ENCODE assay signal across 7 cellular contexts in the genomic region with DNA sequence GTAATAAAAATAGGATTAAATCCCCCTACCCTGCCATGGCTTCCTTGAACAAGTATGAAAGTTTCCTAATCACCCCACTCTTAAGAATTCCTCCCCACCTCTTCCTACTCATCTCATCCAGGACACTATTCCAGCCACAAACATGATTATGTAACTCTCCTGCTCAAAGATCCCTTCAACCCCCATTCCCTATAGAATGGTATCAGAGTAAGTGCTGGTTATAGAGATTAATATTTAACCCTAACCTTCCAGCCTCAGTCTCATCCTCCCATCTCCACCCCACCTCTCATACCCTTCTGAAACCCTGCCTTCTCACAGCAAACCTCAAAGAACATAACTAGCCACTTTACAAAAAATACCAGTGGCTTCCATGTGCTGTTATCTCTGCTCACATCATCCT.
DNase-seq lines count a peak whose midpoint lies in the region; ATAC-seq and TF ChIP-seq lines count a peak whose summit lies in the region.

No MANE protein-coding gene starts in this region.

- H3K36me3 Mint-ChIP-seq in IgD-negative memory B cell: peaks cover 5% of the 10 kb centered on the region
- H3K36me3 Mint-ChIP-seq in activated CD8-positive, alpha-beta memory T cell treated with anti-CD3 and anti-CD28 coated beads, Interleukin-2, amount 10 ng/mL, durations not matched to agents 7 days and 5 days: peaks cover 13% of the 10 kb centered on the region

- TF ChIP-seq CTCF in transverse colon (IDR thresholded peaks at IDR 0.05): no peak

- H3K4me1 Mint-ChIP-seq in IgD-negative memory B cell: peaks cover 24 to 50% (median 35%) of the 10 kb centered on the region in 3 donors
- peaks cover 17% of the 10 kb centered on the region for H3K4me1 Mint-ChIP-seq in activated CD8-positive, alpha-beta memory T cell treated with anti-CD3 and anti-CD28 coated beads, Interleukin-2, amount 10 ng/mL, durations not matched to agents 7 days and 5 days

- no peaks in the 10 kb centered on the region for H3K36me3 ChIP-seq in transverse colon

- H3K27ac Mint-ChIP-seq in IgD-negative memory B cell: peak overlapping the region; percentile 3 to 10 (median 4)
- H3K27ac Mint-ChIP-seq in activated CD8-positive, alpha-beta memory T cell treated with anti-CD3 and anti-CD28 coated beads, Interleukin-2, amount 10 ng/mL, durations not matched to agents 7 days and 5 days: no peak overlapping the region

- intact Hi-C loops in transverse colon (cut with DNase I; ENCODE audit: low total_unique reads): loop anchor here (5.0 kb wide), 1 partner anchor 155 kb away; a partner anchor contains a TSS

- no peaks in the 10 kb centered on the region for H3K9me3 ChIP-seq in transverse colon

- no peak for TF ChIP-seq POLR2A in transverse colon (IDR thresholded peaks at IDR 0.05)

- no peak overlapping the region for H3K4me3 ChIP-seq in transverse colon

- no peak overlapping the region for H3K4me3 Mint-ChIP-seq in IgD-negative memory B cell
- H3K4me3 Mint-ChIP-seq in activated CD8-positive, alpha-beta memory T cell treated with anti-CD3 and anti-CD28 coated beads, Interleukin-2, amount 10 ng/mL, durations not matched to agents 7 days and 5 days: no peak overlapping the region

- no peaks in the 10 kb centered on the region for H3K27me3 ChIP-seq in transverse colon

- peak overlapping the region; percentile 65 to 66 (median 66) for H3K27ac ChIP-seq in transverse colon

- DNase-seq in iris pigment epithelial cell (ENCODE audit: low read depth) (peak; percentile 26), transverse colon (no peak), islet precursor cell (no peak), ecto neural progenitor cell (ENCODE audit: low spot score) (no peak)
- no peak for DNase-seq in activated CD8-positive, alpha-beta memory T cell treated with anti-CD3 and anti-CD28 coated beads, Interleukin-2, amount 10 ng/mL, durations not matched to agents 7 days and 5 days

- CTCF ChIA-PET in activated CD8-positive, alpha-beta memory T cell treated with anti-CD3 and anti-CD28 coated beads, Interleukin-2, amount 10 ng/mL, durations not matched to agents 7 days and 5 days (lab: Charles Lee): no interaction called here

- no peaks in the 10 kb centered on the region for H3K9me3 Mint-ChIP-seq in IgD-negative memory B cell
- no peaks in the 10 kb centered on the region for H3K9me3 Mint-ChIP-seq in activated CD8-positive, alpha-beta memory T cell treated with anti-CD3 and anti-CD28 coated beads, Interleukin-2, amount 10 ng/mL, durations not matched to agents 7 days and 5 days (ENCODE audit: low read depth)

- ATAC-seq in GM21529 (IDR thresholded peaks at IDR 0.05; ENCODE audit: unreplicated experiment): peak; percentile 57
- ATAC-seq in activated CD8-positive, alpha-beta memory T cell treated with anti-CD3 and anti-CD28 coated beads, Interleukin-2, amount 10 ng/mL, durations not matched to agents 7 days and 5 days: no peak

- in situ Hi-C loops in transverse colon (cut with MboI; ENCODE audit: low pct_ligation_motif_present in 1 of 4, low pct_unique_long_range_greater_than_20kb in 1 of 4, low sequenced_read_pairs in 3 of 4): no loop called here

- peaks cover 15 to 35% (median 17%) of the 10 kb centered on the region in 4 donors for H3K4me1 ChIP-seq in transverse colon

- TF ChIP-seq EP300 in transverse colon (IDR thresholded peaks at IDR 0.05; ENCODE audit: low read depth): no peak

- H3K27me3 Mint-ChIP-seq in IgD-negative memory B cell: no peaks in the 10 kb centered on the region
- no peaks in the 10 kb centered on the region for H3K27me3 Mint-ChIP-seq in activated CD8-positive, alpha-beta memory T cell treated with anti-CD3 and anti-CD28 coated beads, Interleukin-2, amount 10 ng/mL, durations not matched to agents 7 days and 5 days
